8 cellular contexts compared by ENCODE assay signal in genomic region chr11:86192858-86193257, GRCh38. TPM values are rescaled to one million over a fixed set of nuclear protein-coding genes. Genes with fewer than 3 reads are reported as not detected.
DNase-seq lines count a peak whose midpoint lies in the region; ATAC-seq, FAIRE-seq and TF ChIP-seq lines count a peak whose summit lies in the region.

No MANE protein-coding gene starts in this region.

- FAIRE-seq in HepG2 (lab: Jason Lieb, UNC) (no peak), D721Med (lab: Jason Lieb, UNC) (no peak)

- BruUV-seq in HepG2 (replicated peaks; lab: Mats Ljungman, UMichigan) = no TSS peak

- POLR2A ChIA-PET in HepG2 (lab: Yijun Ruan, JAX) = interaction anchor here (1.0 to 1.5 kb wide), 4 partner anchors 19 to 338 kb away, joined by 3 to 4 read pairs (median 4); partner anchors contain the start of gene CCDC83

- 16% methylated on average over 1 of the region's 1 CpG for WGBS in HepG2 (ENCODE audit: low lambda C conversion rate)

- ATAC-seq in GM18520 (IDR thresholded peaks at IDR 0.05; ENCODE audit: unreplicated experiment) (peak; percentile 5), HG03060 (IDR thresholded peaks at IDR 0.05; ENCODE audit: low read depth, unreplicated experiment) (peak; percentile 7), HepG2 (no peak)

- CTCF ChIA-PET in HepG2 (lab: Yijun Ruan, JAX; ENCODE audit: low intra/inter-chr PET ratio, low total read pairs) = interaction anchor here (1.6 to 2.7 kb wide), 3 partner anchors 26 to 338 kb away, joined by 8 to 27 read pairs (median 15); partner anchors contain the start of gene CCDC83

- H4K20me1 ChIP-seq in HepG2 (ENCODE audit: insufficient read depth, low read length) = no peaks in the 10 kb centered on the region

- H3K27ac ChIP-seq in HepG2 (ENCODE audit: extremely low read length, insufficient read depth, low read length) (no peak overlapping the region), vagina (no peak overlapping the region)

- TF ChIP-seq CTCF in HepG2 (CRISPR knock-in tag; IDR thresholded peaks at IDR 0.05) = no peak
- no peak for TF ChIP-seq CTCF in D721Med (IDR thresholded peaks at IDR 0.05; ENCODE audit: insufficient read depth, missing control alignments)
- TF ChIP-seq CTCF in vagina (IDR thresholded peaks at IDR 0.05) = no peak

- H2AFZ ChIP-seq in HepG2 (ENCODE audit: low read length) = no peak overlapping the region

- TF ChIP-seq POLR2A in HepG2 (IDR thresholded peaks at IDR 0.05; ENCODE audit: insufficient read depth in 1 of 2, low read depth in 2 of 2, low read length in 2 of 2) (no peak), vagina (IDR thresholded peaks at IDR 0.05) (no peak)

- H3K4me3 ChIP-seq in HepG2 (replicated peaks in 1 of 3; ENCODE audit: insufficient read depth in 1 of 3, low read depth in 2 of 3, low read length in 3 of 3) (no peak overlapping the region), vagina (no peak overlapping the region)

- no peaks in the 10 kb centered on the region for H3K79me2 ChIP-seq in HepG2 (ENCODE audit: insufficient read depth, low read length)

- H3K36me3 ChIP-seq in HepG2 (replicated peaks in 1 of 2; ENCODE audit: control insufficient read depth in 1 of 2, insufficient read depth in 2 of 2, low read length in 2 of 2) = no peaks in the 10 kb centered on the region
- no peaks in the 10 kb centered on the region for H3K36me3 ChIP-seq in vagina

- no peak overlapping the region for H3K9ac ChIP-seq in HepG2 (ENCODE audit: insufficient read depth, low read depth, low read length)

- H3K27me3 ChIP-seq in HepG2 (ENCODE audit: control insufficient read depth in 1 of 2, insufficient read depth in 2 of 2, low read length in 2 of 2) (no peaks in the 10 kb centered on the region), vagina (no peaks in the 10 kb centered on the region)

- H3K4me1 ChIP-seq in HepG2 (ENCODE audit: insufficient read depth, low read length) (peaks cover 9% of the 10 kb centered on the region; the same call in 1 of the 2 replicates), vagina (peaks cover 17% of the 10 kb centered on the region)

- in situ Hi-C loops in HepG2 (cut with HindIII; ENCODE audit: extremely low pct_ligation_motif_present, low pct_unique_long_range_greater_than_20kb) = no loop called here

- H3K4me2 ChIP-seq in HepG2 (ENCODE audit: low read depth, low read length) = peak overlapping the region; percentile 62

- TF ChIP-seq EP300 in HepG2 (IDR thresholded peaks at IDR 0.05; ENCODE audit: low read depth in 2 of 2, low read length in 2 of 2) (no peak), HepG2 (CRISPR knock-in tag; IDR thresholded peaks at IDR 0.05; ENCODE audit: borderline replicate concordance) (no peak)

- peak; percentile 96 for DNase-seq in OCI-M1 (lab: John Stamatoyannopoulos, UW)
- DNase-seq in HepG2 (ENCODE audit: low spot score) = no peak
- DNase-seq in D721Med (ENCODE audit: insufficient read length, low spot score) = no peak
- DNase-seq in posterior vena cava (ENCODE audit: low spot score) = no peak
- DNase-seq in cerebellar cortex (ENCODE audit: low spot score) = no peak
- DNase-seq in vagina (ENCODE audit: extremely low spot score in 2 of 2) = no peak

- H3K9me3 ChIP-seq in HepG2 (ENCODE audit: low read length) (no peaks in the 10 kb centered on the region), vagina (no peaks in the 10 kb centered on the region)

- TF ChIP-seq RAD21 in HepG2 (CRISPR knock-in tag; IDR thresholded peaks at IDR 0.05) = no peak

- intact Hi-C loops in HepG2 (cut with micrococcal nuclease; ENCODE audit: unreplicated experiment) (loop anchor here (1.0 to 2.0 kb wide), 4 partner anchors 124 to 338 kb away; partner anchors contain the start of genes CCDC83 and PICALM), posterior vena cava (cut with DNase I) (loop anchor here (2.0 to 10.0 kb wide), 2 partner anchors 18 to 128 kb away; partner anchors contain the start of gene PICALM (in 1 of the 2)), vagina (cut with DNase I) (loop anchor here (10.0 kb wide), 1 partner anchor 148 kb away; no protein-coding TSS in a partner anchor)

TF ChIP-seq in HepG2, 621 proteins besides CTCF, POLR2A, EP300 and RAD21:
- TF ChIP-seq LCORL (IDR thresholded peaks at IDR 0.05) (no peak), LCORL (CRISPR knock-in tag; IDR thresholded peaks at IDR 0.05) (no peak), ZNF484 (CRISPR knock-in tag; IDR thresholded peaks at IDR 0.05; ENCODE audit: borderline replicate concordance, low read depth) (no peak), ZNF329 (CRISPR knock-in tag; IDR thresholded peaks at IDR 0.05; ENCODE audit: low read depth) (no peak), CENPT (CRISPR knock-in tag; IDR thresholded peaks at IDR 0.05; ENCODE audit: low read depth) (no peak), ZFAT (CRISPR knock-in tag; conservative IDR thresholded peaks at IDR 0.05) (no peak), ZNF251 (CRISPR knock-in tag; IDR thresholded peaks at IDR 0.05) (no peak), SALL2 (CRISPR knock-in tag; IDR thresholded peaks at IDR 0.05) (no peak), CHCHD3 (CRISPR knock-in tag; IDR thresholded peaks at IDR 0.05) (no peak), CBFB (CRISPR knock-in tag; IDR thresholded peaks at IDR 0.05) (no peak), ZNF124 (CRISPR knock-in tag; IDR thresholded peaks at IDR 0.05) (no peak), ZNF121 (CRISPR knock-in tag; IDR thresholded peaks at IDR 0.05) (no peak), NCOA5 (CRISPR knock-in tag; IDR thresholded peaks at IDR 0.05) (no peak)

RNA-seq across cellular contexts. Expression of gene EED, which starts 51.7 kb away (rescaled TPM):
- total RNA-seq in HepG2 (2016; rRNA removed; fragmentation: Illumina TruSeq; extraction: Trizol) = 28.4 and 39.7 TPM in 2 replicates
- total RNA-seq in HepG2 (2016; cell fraction: cytosol; rRNA removed; fragmentation: Illumina TruSeq; extraction: Trizol; ENCODE audit: low read depth) = 9.2 and 9.8 TPM in 2 replicates
- total RNA-seq in HepG2 (2016; cell fraction: insoluble cytoplasmic fraction; rRNA removed; fragmentation: Illumina TruSeq; extraction: Trizol) = 30.2 and 38.4 TPM in 2 replicates
- 9.8 and 12.4 TPM in 2 replicates for total RNA-seq in HepG2 (2016; cell fraction: membrane; rRNA removed; fragmentation: Illumina TruSeq; extraction: Trizol)
- total RNA-seq in HepG2 (2016; cell fraction: nucleus; rRNA removed; fragmentation: Illumina TruSeq; extraction: Trizol) = 43.4 and 44.1 TPM in 2 replicates
- polyA plus RNA-seq in HepG2 (2011; rRNA removed) = 8.9 and 11.0 TPM in 2 replicates
- 3.7 and 4.4 TPM in 2 replicates for polyA plus RNA-seq in HepG2 (2011; cell fraction: cytosol; rRNA removed)
- polyA plus RNA-seq in HepG2 (2011; cell fraction: nucleus; rRNA removed) = 10.7 and 10.8 TPM in 2 replicates
- polyA plus RNA-seq in HepG2 (2012) = 11.9 and 16.4 TPM in 2 replicates
- 2.1 and 2.5 TPM in 2 replicates for polyA plus RNA-seq in HepG2 (2016; cell fraction: cytosol; fragmentation: Illumina TruSeq; extraction: Trizol; ENCODE audit: low read depth)
- polyA plus RNA-seq in HepG2 (2016; cell fraction: insoluble cytoplasmic fraction; fragmentation: Illumina TruSeq; extraction: Trizol; ENCODE audit: low read depth) = 28.4 and 29.1 TPM in 2 replicates
- polyA plus RNA-seq in HepG2 (2016; cell fraction: membrane; fragmentation: Illumina TruSeq; extraction: Trizol; ENCODE audit: low read depth) = 3.5 and 4.2 TPM in 2 replicates
- 38.4 and 40.2 TPM in 2 replicates for polyA plus RNA-seq in HepG2 (2016; cell fraction: nucleus; fragmentation: Illumina TruSeq; extraction: Trizol; ENCODE audit: insufficient read depth, low read depth)
- 4.5 and 20.2 TPM in 2 replicates for polyA minus RNA-seq in HepG2 (2011; rRNA and poly(A)+ RNA removed; ENCODE audit: low replicate concordance)
- 4.9 and 5.7 TPM in 2 replicates for polyA minus RNA-seq in HepG2 (2011; cell fraction: cytosol; rRNA and poly(A)+ RNA removed)
- polyA minus RNA-seq in HepG2 (2011; cell fraction: nucleus; rRNA and poly(A)+ RNA removed) = 48.0 and 61.4 TPM in 2 replicates
- 10 to 100 TPM; 16.1 to 18.0 TPM for total RNA-seq in posterior vena cava
- 29.7 TPM for total RNA-seq in vagina
